23 cellular contexts compared by ENCODE assay signal in genomic region chr2:122100371-122101150, GRCh38.
A peak's percentile ranks its signal among the peaks of the same experiment; 100 is the strongest.
DNase-seq lines count a peak whose midpoint lies in the region; ATAC-seq and TF ChIP-seq lines count a peak whose summit lies in the region.
"Had no signal": no experiment of that assay in that cellular context is flagged by ENCODE, and none has a peak within 500 bp of the region (broad histone marks: within the 10 kb centered on the region; RNA-seq: fewer than 3 reads in every experiment).

No MANE protein-coding gene starts in this region.

- H2BK15ac ChIP-seq in neuronal stem cell (ENCODE audit: low read length) = no peak overlapping the region

- H2BK12ac ChIP-seq in neuronal stem cell (ENCODE audit: low read length) = no peak overlapping the region

- no peak overlapping the region for H3K4me2 ChIP-seq in neuronal stem cell (ENCODE audit: insufficient read depth, low read length, poor library complexity, severe bottlenecking)

- H3K27ac ChIP-seq in neuronal stem cell (replicated peaks; ENCODE audit: low read length) = peak overlapping the region; percentile 7
- H3K27ac ChIP-seq in CD4-positive, alpha-beta T cell (ENCODE audit: low read depth, low read length) = no peak overlapping the region
- H3K27ac ChIP-seq: dorsolateral prefrontal cortex, thyroid gland, VCaP had no signal

- H3K36me3 ChIP-seq in neuronal stem cell (replicated peaks in 1 of 2; ENCODE audit: control insufficient read depth in 2 of 2, insufficient read depth in 2 of 2, low read length in 2 of 2) = no peaks in the 10 kb centered on the region
- H3K36me3 ChIP-seq: thyroid gland had no signal

- CTCF ChIA-PET in CD4-positive, alpha-beta T cell (lab: Charles Lee) = no interaction called here

- WGBS in neuronal stem cell (ENCODE audit: extremely low coverage in 2 of 2, insufficient read length in 2 of 2, insufficient replicate concordance in 1 of 2), 2 donors = no CpG with 5 or more reads among the region's 2 CpGs

- H3K4me3 Mint-ChIP-seq in nephron progenitor cell = no peak overlapping the region
- H3K4me3 Mint-ChIP-seq in CD4-positive, alpha-beta T cell = no peak overlapping the region
- H3K4me3 Mint-ChIP-seq: activated CD8-positive, alpha-beta T cell treated with anti-CD3 and anti-CD28 coated beads for 36 hours; activated naive CD4-positive, alpha-beta T cell treated with anti-CD3 and anti-CD28 coated beads, Interleukin-2, amount 50 U/mL, for 24 hours; brain; CD8-positive, alpha-beta memory T cell; IgD-negative memory B cell; natural killer cell treated with Interleukin-12 subunit alpha and Interleukin-12 subunit beta and Interleukin-15 and Interleukin-18, amount 100 ng/mL, for 72 hours had no signal

- H3K18ac ChIP-seq in neuronal stem cell (ENCODE audit: low read length) = peak overlapping the region; percentile 57

- intact Hi-C loops in Right ventricle myocardium superior (cut with DNase I) = no loop called here
- intact Hi-C loops in CD4-positive, alpha-beta T cell (cut with DNase I, micrococcal nuclease) = no loop called here

- no peak overlapping the region for H3K4ac ChIP-seq in neuronal stem cell (ENCODE audit: low read length)

- no peaks in the 10 kb centered on the region for H3K4me1 Mint-ChIP-seq in nephron progenitor cell
- H3K4me1 Mint-ChIP-seq in CD4-positive, alpha-beta T cell (ENCODE audit: low read depth) = no peaks in the 10 kb centered on the region
- H3K4me1 Mint-ChIP-seq: activated naive CD4-positive, alpha-beta T cell treated with anti-CD3 and anti-CD28 coated beads, Interleukin-2, amount 50 U/mL, for 24 hours; CD8-positive, alpha-beta memory T cell; IgD-negative memory B cell had no signal

- no peaks in the 10 kb centered on the region for H3K9me3 Mint-ChIP-seq in nephron progenitor cell
- no peaks in the 10 kb centered on the region for H3K9me3 Mint-ChIP-seq in CD4-positive, alpha-beta T cell
- H3K9me3 Mint-ChIP-seq: activated CD8-positive, alpha-beta T cell treated with anti-CD3 and anti-CD28 coated beads for 36 hours; activated naive CD4-positive, alpha-beta T cell treated with anti-CD3 and anti-CD28 coated beads, Interleukin-2, amount 50 U/mL, for 24 hours; natural killer cell treated with Interleukin-12 subunit alpha and Interleukin-12 subunit beta and Interleukin-15 and Interleukin-18, amount 100 ng/mL, for 72 hours had no signal

- no peak overlapping the region for H4K91ac ChIP-seq in neuronal stem cell (ENCODE audit: low read depth, low read length, poor library complexity)

- no peak overlapping the region for H3K14ac ChIP-seq in neuronal stem cell (ENCODE audit: low read length)

- H2BK5ac ChIP-seq in neuronal stem cell (ENCODE audit: low read length) = no peak overlapping the region

- peaks cover 0 to 17% of the 10 kb centered on the region in 2 donors for H3K4me1 ChIP-seq in neuronal stem cell (ENCODE audit: control insufficient read depth in 2 of 2, insufficient read depth in 1 of 2, low read depth in 1 of 2, low read length in 2 of 2)
- H3K4me1 ChIP-seq: thyroid gland had no signal

- no peak overlapping the region for H3K9ac ChIP-seq in neuronal stem cell (ENCODE audit: low read depth, low read length, poor library complexity)

- POLR2A ChIA-PET in CD4-positive, alpha-beta T cell (lab: Charles Lee) = no interaction called here

- no peak for ATAC-seq in Right ventricle myocardium superior (ENCODE audit: poor library complexity)
- ATAC-seq in CD4-positive, alpha-beta T cell (ENCODE audit: poor library complexity) = no peak
- ATAC-seq: activated CD8-positive, alpha-beta T cell treated with anti-CD3 and anti-CD28 coated beads for 36 hours; natural killer cell treated with Interleukin-12 subunit alpha and Interleukin-12 subunit beta and Interleukin-15 and Interleukin-18, amount 100 ng/mL, for 72 hours; Right ventricle myocardium inferior had no signal

- no peaks in the 10 kb centered on the region for H3K36me3 Mint-ChIP-seq in nephron progenitor cell (ENCODE audit: low read depth)
- no peaks in the 10 kb centered on the region for H3K36me3 Mint-ChIP-seq in CD4-positive, alpha-beta T cell (ENCODE audit: low read depth)
- H3K36me3 Mint-ChIP-seq: activated naive CD4-positive, alpha-beta T cell treated with anti-CD3 and anti-CD28 coated beads, Interleukin-2, amount 50 U/mL, for 24 hours; brain; CD8-positive, alpha-beta memory T cell; IgD-negative memory B cell; natural killer cell treated with Interleukin-12 subunit alpha and Interleukin-12 subunit beta and Interleukin-15 and Interleukin-18, amount 100 ng/mL, for 72 hours had no signal

- no peak overlapping the region for H2AK5ac ChIP-seq in neuronal stem cell (ENCODE audit: low read depth, low read length)

- no peak overlapping the region for H3K27ac Mint-ChIP-seq in nephron progenitor cell
- H3K27ac Mint-ChIP-seq in CD4-positive, alpha-beta T cell = no peak overlapping the region
- H3K27ac Mint-ChIP-seq: activated CD8-positive, alpha-beta T cell treated with anti-CD3 and anti-CD28 coated beads for 36 hours; activated naive CD4-positive, alpha-beta T cell treated with anti-CD3 and anti-CD28 coated beads, Interleukin-2, amount 50 U/mL, for 24 hours; brain; CD8-positive, alpha-beta memory T cell; IgD-negative memory B cell; natural killer cell treated with Interleukin-12 subunit alpha and Interleukin-12 subunit beta and Interleukin-15 and Interleukin-18, amount 100 ng/mL, for 72 hours had no signal

- H3K27me3 ChIP-seq in neuronal stem cell (ENCODE audit: control insufficient read depth in 3 of 3, insufficient read depth in 3 of 3, low read depth in 1 of 3, low read length in 3 of 3) = no peaks in the 10 kb centered on the region
- no peaks in the 10 kb centered on the region for H3K27me3 ChIP-seq in CD4-positive, alpha-beta T cell (ENCODE audit: control insufficient read depth, insufficient read depth, low read length)
- H3K27me3 ChIP-seq: dorsolateral prefrontal cortex, thyroid gland had no signal

- H3K27me3 Mint-ChIP-seq in nephron progenitor cell (ENCODE audit: low read depth, poor library complexity) = peaks cover 8% of the 10 kb centered on the region
- no peaks in the 10 kb centered on the region for H3K27me3 Mint-ChIP-seq in CD4-positive, alpha-beta T cell
- H3K27me3 Mint-ChIP-seq: activated CD8-positive, alpha-beta T cell treated with anti-CD3 and anti-CD28 coated beads for 36 hours; brain; IgD-negative memory B cell had no signal

- no peak overlapping the region for H4K8ac ChIP-seq in neuronal stem cell (ENCODE audit: low read depth, low read length)

- no peaks in the 10 kb centered on the region for H3K79me1 ChIP-seq in neuronal stem cell (ENCODE audit: low read depth, low read length)

- no peak overlapping the region for H2BK120ac ChIP-seq in neuronal stem cell (ENCODE audit: low read depth, low read length)

- DNase-seq in Daoy (ENCODE audit: low read depth) = peak; percentile 25
- DNase-seq in NCI-H226 = peak; percentile 60
- peak; percentile 12 for DNase-seq in fibroblast of mammary gland (ENCODE audit: low read depth)
- DNase-seq in neuronal stem cell (ENCODE audit: low spot score) = no peak
- no peak for DNase-seq in nephron progenitor cell
- DNase-seq in Right ventricle myocardium superior = no peak
- no peak for DNase-seq in CD4-positive, alpha-beta T cell
- no peak for DNase-seq in NOMO-1 treated with dmso at 0.1 percent for 144 hours (lab: John Stamatoyannopoulos, UW; ENCODE audit: unreplicated experiment)
- DNase-seq: ACHN; activated CD8-positive, alpha-beta T cell treated with anti-CD3 and anti-CD28 coated beads for 36 hours; activated T-cell treated with anti-CD3 and anti-CD28 coated beads, Interleukin-2, amount 50 U/mL, for 48 hours; CD8-positive, alpha-beta memory T cell; DND-41; dorsolateral prefrontal cortex; NCI-H187; NCI-H446 treated with DMSO at 0.1 percent for 48 hours; thyroid gland had no signal

- H3K9me3 ChIP-seq in neuronal stem cell (replicated peaks in 1 of 2; ENCODE audit: control insufficient read depth in 2 of 2, insufficient read depth in 1 of 2, low read depth in 1 of 2, low read length in 2 of 2) = no peaks in the 10 kb centered on the region
- H3K9me3 ChIP-seq in CD4-positive, alpha-beta T cell (ENCODE audit: control insufficient read depth, low read length) = no peaks in the 10 kb centered on the region
- H3K9me3 ChIP-seq: thyroid gland had no signal

- H3K23ac ChIP-seq in neuronal stem cell (ENCODE audit: low read depth, low read length, poor library complexity) = no peak overlapping the region

- no peak for TF ChIP-seq CTCF in fibroblast of mammary gland (conservative IDR thresholded peaks at IDR 0.05; ENCODE audit: control insufficient read depth, insufficient read depth, low read depth, low read length)
- no peak for TF ChIP-seq CTCF in nephron progenitor cell (IDR thresholded peaks at IDR 0.05)
- no peak for TF ChIP-seq CTCF in CD4-positive, alpha-beta T cell (IDR thresholded peaks at IDR 0.05)

- no peak overlapping the region for H2AFZ ChIP-seq in neuronal stem cell (ENCODE audit: low read length)

- no peak overlapping the region for H3K4me3 ChIP-seq in fibroblast of mammary gland (ENCODE audit: control insufficient read depth, low read depth, low read length)
- H3K4me3 ChIP-seq in neuronal stem cell (ENCODE audit: low read length in 2 of 2) = no peak overlapping the region
- H3K4me3 ChIP-seq: dorsolateral prefrontal cortex, thyroid gland had no signal

Comparison
In these comparisons a context has a peak if more than half of its experiments do, and no peak if none do; other contexts are left out.
1. DNase-seq: peak in Daoy (single experiment), NCI-H226 (single experiment) and fibroblast of mammary gland (single experiment); none in neuronal stem cell (single experiment), nephron progenitor cell (single experiment), Right ventricle myocardium superior (single experiment), CD4-positive, alpha-beta T cell (0 of 10) and NOMO-1 treated with dmso at 0.1 percent for 144 hours (single experiment).